ENCODE assay signal across 15 cellular contexts in genomic region chr18:22503803-22504202, GRCh38.
DNase-seq lines count a peak whose midpoint lies in the region; ATAC-seq and TF ChIP-seq lines count a peak whose summit lies in the region.
"Had no signal": no experiment of that assay in that cellular context is flagged by ENCODE, and none has a peak within 500 bp of the region (broad histone marks: within the 10 kb centered on the region; RNA-seq: fewer than 3 reads in every experiment).

No MANE protein-coding gene starts in this region.

- H3K36me3 Mint-ChIP-seq in GM23338 (ENCODE audit: low read depth): no peaks in the 10 kb centered on the region
- H3K36me3 Mint-ChIP-seq: activated CD4-positive, alpha-beta memory T cell treated with anti-CD3 and anti-CD28 coated beads for 36 hours had no signal

- TF ChIP-seq POLR2A in heart left ventricle (IDR thresholded peaks at IDR 0.05) (no peak), ovary (IDR thresholded peaks at IDR 0.05) (no peak)

- POLR2A ChIA-PET in BJ (lab: Charles Lee): interaction anchor here (0.5 to 0.6 kb wide), 2 partner anchors 10 to 44 kb away, joined by 3 to 4 read pairs; no protein-coding TSS in a partner anchor

- WGBS in heart left ventricle, 4 donors: 74 to 86% (median 79%) methylated on average over 3 of the region's 3 CpGs
- 21 to 32% (median 31%) methylated on average over 3 of the region's 3 CpGs for WGBS in ovary, 3 donors

- no peak overlapping the region for H2AFZ ChIP-seq in GM23338

- H3K27me3 ChIP-seq in BJ (ENCODE audit: control insufficient read depth, insufficient read depth, low read length) (no peaks in the 10 kb centered on the region), heart left ventricle (no peaks in the 10 kb centered on the region), ovary (no peaks in the 10 kb centered on the region), GM23338 (ENCODE audit: insufficient read depth) (no peaks in the 10 kb centered on the region)
- H3K27me3 ChIP-seq: BE2C had no signal

- H3K4me2 ChIP-seq in GM23338: no peak overlapping the region

- H4K20me1 ChIP-seq in GM23338 (replicated peaks; ENCODE audit: insufficient read depth): no peaks in the 10 kb centered on the region

- H3K79me2 ChIP-seq in GM23338 (replicated peaks; ENCODE audit: insufficient read depth): no peaks in the 10 kb centered on the region

- H3K9me2 ChIP-seq in GM23338 (ENCODE audit: insufficient read depth): 0 out of 2 replicates have a peak, but pooled peaks cover 8% of the 10 kb centered on the region

- H3K27me3 Mint-ChIP-seq in GM23338 (ENCODE audit: insufficient read depth, low read depth, poor library complexity): no peaks in the 10 kb centered on the region
- H3K27me3 Mint-ChIP-seq: activated CD4-positive, alpha-beta memory T cell treated with anti-CD3 and anti-CD28 coated beads for 36 hours had no signal

- peaks cover 0 to 31% (median 9%) of the 10 kb centered on the region in 12 donors for H3K4me1 ChIP-seq in heart left ventricle
- H3K4me1 ChIP-seq in ovary (ENCODE audit: insufficient read depth): peaks cover 5% of the 10 kb centered on the region
- no peaks in the 10 kb centered on the region for H3K4me1 ChIP-seq in GM23338 (ENCODE audit: insufficient read depth)
- H3K4me1 ChIP-seq: BE2C had no signal

- H3K4me3 ChIP-seq in BJ (ENCODE audit: low read depth, low read length): no peak overlapping the region
- H3K4me3 ChIP-seq in heart left ventricle: no peak overlapping the region
- H3K4me3 ChIP-seq in ovary: no peak overlapping the region
- no peak overlapping the region for H3K4me3 ChIP-seq in GM23338

- H3K27ac ChIP-seq in heart left ventricle: peak overlapping the region in 9 of 12 donors; percentile 29 to 68 (median 50)
- H3K27ac ChIP-seq in ovary: peak overlapping the region in 1 of 2 donors; percentile 35
- H3K27ac ChIP-seq in GM23338 (ENCODE audit: low read depth): no peak overlapping the region

- H3K36me3 ChIP-seq in BJ (ENCODE audit: control insufficient read depth, insufficient read depth, low read length): no peaks in the 10 kb centered on the region
- H3K36me3 ChIP-seq in heart left ventricle: no peaks in the 10 kb centered on the region
- no peaks in the 10 kb centered on the region for H3K36me3 ChIP-seq in ovary
- H3K36me3 ChIP-seq in GM23338 (ENCODE audit: insufficient read depth): no peaks in the 10 kb centered on the region
- H3K36me3 ChIP-seq: BE2C had no signal

- H3K4me3 Mint-ChIP-seq in GM23338: no peak overlapping the region
- H3K4me3 Mint-ChIP-seq: activated CD4-positive, alpha-beta memory T cell treated with anti-CD3 and anti-CD28 coated beads for 36 hours had no signal

- TF ChIP-seq EP300 in ovary (IDR thresholded peaks at IDR 0.05): peak; percentile 39

- TF ChIP-seq CTCF in BJ (IDR thresholded peaks at IDR 0.05; ENCODE audit: insufficient read depth, low read depth, low read length) (no peak), heart left ventricle (IDR thresholded peaks at IDR 0.05) (no peak), ovary (IDR thresholded peaks at IDR 0.05) (no peak), GM23338 (conservative IDR thresholded peaks at IDR 0.05; ENCODE audit: low read depth in 2 of 2) (no peak)

- H3K9me3 Mint-ChIP-seq in GM23338: no peaks in the 10 kb centered on the region; the same call in 1 of the 3 replicates
- H3K9me3 Mint-ChIP-seq: activated CD4-positive, alpha-beta memory T cell treated with anti-CD3 and anti-CD28 coated beads for 36 hours; activated T-helper 2 cell treated with anti-CD3 and anti-CD28 coated beads, Interferon-gamma antibody, Interleukin-2, Interleukin-4, amounts not matched to agents 10 μg/mL and 5 μg/mL and 100 μg/mL, durations not matched to agents 14 hours and 24 hours and 36 hours had no signal

- CTCF ChIA-PET in BJ (lab: Yijun Ruan, JAX): interaction anchor here (0.7 kb wide), 1 partner anchor 17 kb away, joined by 3 read pairs; no protein-coding TSS in a partner anchor

- peak; percentile 81 to 95 (median 94) for ATAC-seq in heart left ventricle
- ATAC-seq in GM23338: no peak

- peak; percentile 94 for DNase-seq in BJ (ENCODE audit: low read depth)
- peak; percentile 59 for DNase-seq in amniotic stem cell (lab: John Stamatoyannopoulos, UW)
- peak in 4 of 5 donors; percentile 51 to 77 (median 60) for DNase-seq in heart left ventricle
- peak; percentile 41 to 74 (median 63) for DNase-seq in ovary
- DNase-seq in NCI-H446 (lab: John Stamatoyannopoulos, UW): no peak
- no peak for DNase-seq in retina
- no peak for DNase-seq in activated CD4-positive, alpha-beta T cell treated with anti-CD3 and anti-CD28 coated beads, Interleukin-2, amount 50 U/mL, for 1 hour
- no peak for DNase-seq in GM23338 (ENCODE audit: low spot score)
- DNase-seq: activated CD4-positive, alpha-beta memory T cell treated with anti-CD3 and anti-CD28 coated beads for 36 hours; BE2C; hypothalamus; NCI-H1694 treated with DMSO at 0.1 percent for 48 hours; NCI-H774; T-helper 9 cell had no signal

- intact Hi-C loops in heart left ventricle (cut with DNase I): loop anchor here in 1 of 10 donors (5.0 kb wide), 1 partner anchor 33 kb away; no protein-coding TSS in a partner anchor
- intact Hi-C loops in ovary (cut with DNase I): no loop called here

- no peaks in the 10 kb centered on the region for H3K4me1 Mint-ChIP-seq in GM23338

- H3F3A ChIP-seq in GM23338 (replicated peaks; ENCODE audit: low read depth): no peaks in the 10 kb centered on the region

- H3K27ac Mint-ChIP-seq in GM23338: no peak overlapping the region; the same call in 1 of the 2 replicates
- H3K27ac Mint-ChIP-seq: activated CD4-positive, alpha-beta memory T cell treated with anti-CD3 and anti-CD28 coated beads for 36 hours; activated T-helper 2 cell treated with anti-CD3 and anti-CD28 coated beads, Interferon-gamma antibody, Interleukin-2, Interleukin-4, amounts not matched to agents 10 μg/mL and 5 μg/mL and 100 μg/mL, durations not matched to agents 14 hours and 24 hours and 36 hours had no signal

- no peaks in the 10 kb centered on the region for H3K9me3 ChIP-seq in heart left ventricle
- no peaks in the 10 kb centered on the region for H3K9me3 ChIP-seq in ovary
- H3K9me3 ChIP-seq: BE2C had no signal

TF ChIP-seq in GM23338, 12 proteins besides CTCF, POLR2A, EP300 and RAD21:
- no peak for TF ChIP-seq EZH2phosphoT487 (IDR thresholded peaks at IDR 0.05; ENCODE audit: unreplicated experiment)
- TF ChIP-seq ZNF331 (CRISPR knock-in tag; IDR thresholded peaks at IDR 0.05; ENCODE audit: low read depth): no peak

Comparison
In these comparisons a context has a peak if more than half of its experiments do, and no peak if none do; other contexts are left out.
1. DNase-seq: peak in BJ (single experiment), amniotic stem cell (single experiment), heart left ventricle (4 of 5) and ovary (5 of 5); none in NCI-H446 (0 of 2), retina (single experiment), activated CD4-positive, alpha-beta T cell treated with anti-CD3 and anti-CD28 coated beads, Interleukin-2, amount 50 U/mL, for 1 hour (single experiment) and GM23338 (single experiment).